1 cellular context compared by ENCODE assay signal in the genomic region with DNA sequence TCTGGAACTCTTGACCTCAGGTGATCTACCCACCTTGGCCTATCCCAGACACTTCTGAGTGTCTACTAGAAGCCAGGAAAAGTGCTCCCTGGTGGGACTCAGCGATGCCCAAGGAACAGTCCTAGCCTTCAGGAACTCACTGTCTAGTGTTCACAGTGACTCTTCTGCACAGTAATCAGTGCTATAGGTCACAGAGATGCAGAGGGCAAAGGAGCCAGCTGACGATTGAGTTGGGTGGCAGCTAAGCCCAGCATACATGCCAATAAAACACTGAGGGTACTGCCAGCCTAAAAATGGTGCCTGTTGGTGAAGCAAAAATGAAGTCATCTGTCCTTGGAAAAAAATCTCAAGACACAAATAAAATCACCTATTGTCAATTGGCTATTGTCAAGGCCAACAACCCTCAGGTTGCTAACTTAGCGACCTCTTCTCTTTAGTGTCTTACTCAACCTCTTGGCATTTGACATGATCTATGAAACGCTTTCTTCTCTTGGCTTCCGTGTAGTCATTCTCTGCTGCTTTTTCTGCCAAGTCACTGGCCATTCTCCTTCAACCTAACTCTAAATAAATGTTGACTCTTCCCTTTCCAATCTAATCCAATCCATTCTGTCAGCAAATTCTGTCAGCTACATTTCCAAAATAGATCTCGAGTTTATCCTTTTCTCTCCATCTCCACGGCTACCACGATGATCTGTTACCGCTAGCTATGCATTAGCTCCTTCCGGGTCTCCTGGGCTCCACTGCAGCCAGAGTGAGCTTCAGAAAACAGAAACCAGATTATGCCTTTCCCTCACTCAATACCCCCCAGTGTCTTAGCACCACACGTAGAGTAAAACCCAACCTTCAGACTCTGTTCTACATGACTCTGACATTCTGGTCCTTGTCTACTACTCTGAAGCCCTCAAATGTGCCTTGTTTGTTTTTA.
TF ChIP-seq lines count a peak whose summit lies in the region.

No MANE protein-coding gene starts in this region.

TF ChIP-seq in A549, 52 proteins besides CTCF, POLR2A, EP300 and RAD21 (continued from another document):
- TF ChIP-seq NFE2L2 (conservative IDR thresholded peaks at IDR 0.05; ENCODE audit: low read length) = peak; percentile 63; the same call in 1 of the 2 replicates
- no peak for TF ChIP-seq FOSL2 (IDR thresholded peaks at IDR 0.05)
- 0 out of 2 replicates have a peak, but pooled peaks have one; percentile 31 for TF ChIP-seq FOSL2 (CRISPR knock-in tag; IDR thresholded peaks at IDR 0.05)
- TF ChIP-seq BHLHE40 (IDR thresholded peaks at IDR 0.05; ENCODE audit: low read depth, low read length) = no peak
- TF ChIP-seq FOXS1 (CRISPR knock-in tag; IDR thresholded peaks at IDR 0.05) = no peak
- peak; percentile 97 for TF ChIP-seq MAFK (IDR thresholded peaks at IDR 0.05; ENCODE audit: partially characterized antibody)
- no peak for TF ChIP-seq CHD4 (IDR thresholded peaks at IDR 0.05; ENCODE audit: borderline replicate concordance)
